22 cellular contexts compared by ENCODE assay signal in genomic region chr10:20369863-20370736, GRCh38.
DNase-seq lines count a peak whose midpoint lies in the region; ATAC-seq and TF ChIP-seq lines count a peak whose summit lies in the region.
"Had no signal": no experiment of that assay in that cellular context is flagged by ENCODE, and none has a peak within 500 bp of the region (broad histone marks: within the 10 kb centered on the region; RNA-seq: fewer than 3 reads in every experiment).

No MANE protein-coding gene starts in this region.

- H3K4me1 ChIP-seq in iPS DF 6.9 (ENCODE audit: control insufficient read depth, insufficient read depth, low read length) = no peaks in the 10 kb centered on the region; the same call in 1 of the 2 replicates
- H3K4me1 ChIP-seq: Caco-2, gastroesophageal sphincter, pancreas, upper lobe of right lung had no signal

- H3K27me3 ChIP-seq in iPS DF 6.9 (ENCODE audit: control insufficient read depth, insufficient read depth, low read length) = no peaks in the 10 kb centered on the region
- H3K27me3 ChIP-seq: gastroesophageal sphincter, pancreas, upper lobe of right lung had no signal

- no peak overlapping the region; the same call in 1 of the 2 replicates for H3K4me3 ChIP-seq in iPS DF 6.9 (ENCODE audit: low read length)
- H3K4me3 ChIP-seq: gastroesophageal sphincter, pancreas, upper lobe of right lung had no signal

- H3K9me3 Mint-ChIP-seq in progenitor cell of endocrine pancreas (ENCODE audit: low read depth) = peaks cover 38% of the 10 kb centered on the region

- no peaks in the 10 kb centered on the region for H3K27me3 Mint-ChIP-seq in progenitor cell of endocrine pancreas

- H3K36me3 Mint-ChIP-seq in progenitor cell of endocrine pancreas (ENCODE audit: insufficient read depth) = no peaks in the 10 kb centered on the region

- no peak for TF ChIP-seq CTCF in progenitor cell of endocrine pancreas (IDR thresholded peaks at IDR 0.05; ENCODE audit: unreplicated experiment)

- no peaks in the 10 kb centered on the region for H3K9me3 ChIP-seq in iPS DF 6.9 (ENCODE audit: control insufficient read depth, insufficient read depth, low read length)
- H3K9me3 ChIP-seq: Caco-2, gastroesophageal sphincter, pancreas, upper lobe of right lung had no signal

- CTCF ChIA-PET in HEK293T (lab: Yijun Ruan, JAX) = no interaction called here

- ATAC-seq in HG03460 (IDR thresholded peaks at IDR 0.05; ENCODE audit: unreplicated experiment) = no peak
- ATAC-seq: gastroesophageal sphincter; HCT116; naive thymus-derived CD4-positive, alpha-beta T cell; pancreas; stimulated activated naive CD8-positive, alpha-beta T cell treated with anti-CD3 and anti-CD28 coated beads, Interleukin-15, Interleukin-2, amounts not matched to agents 100 U/mL and 50 U/mL, for 24 hours; upper lobe of right lung had no signal

- peak; percentile 5 for DNase-seq in HT-29 (ENCODE audit: low spot score)
- peak; percentile 25 for DNase-seq in NCI-H748 treated with DMSO at 0.1 percent for 48 hours (lab: John Stamatoyannopoulos, UW)
- peak; percentile 72 for DNase-seq in iPS DF 6.9 (ENCODE audit: low read depth, low spot score)
- no peak for DNase-seq in progenitor cell of endocrine pancreas (ENCODE audit: low spot score, unreplicated experiment)
- DNase-seq in stimulated activated CD4-positive, alpha-beta T cell treated with anti-CD3 and anti-CD28 coated beads, Interleukin-15, amount 100 ng/mL, for 24 hours = no peak
- DNase-seq in HEK293T (ENCODE audit: extremely low spot score) = no peak
- DNase-seq: activated CD4-positive, alpha-beta T cell treated with anti-CD3 and anti-CD28 coated beads, Interleukin-2, amount 50 U/mL, for 1 hour; activated CD8-positive, alpha-beta memory T cell treated with anti-CD3 and anti-CD28 coated beads, Interleukin-2, amount 50 U/mL, for 4 hours; activated effector memory CD4-positive, alpha-beta T cell treated with Interleukin-2 at 50 U/mL for 16 hours; Caco-2; GDM1; kidney; MV-4-11; naive thymus-derived CD4-positive, alpha-beta T cell; NCI-H2029 treated with DMSO at 0.1 percent for 48 hours; pancreas; SIG-M5; stimulated activated naive CD8-positive, alpha-beta T cell treated with anti-CD3 and anti-CD28 coated beads, Interleukin-15, Interleukin-2, amounts not matched to agents 100 U/mL and 50 U/mL, for 24 hours; upper lobe of right lung had no signal

- peaks cover 6% of the 10 kb centered on the region for H3K4me1 Mint-ChIP-seq in progenitor cell of endocrine pancreas (ENCODE audit: low read depth)

- H3K36me3 ChIP-seq in iPS DF 6.9 (ENCODE audit: control insufficient read depth, insufficient read depth, low read length) = no peaks in the 10 kb centered on the region
- H3K36me3 ChIP-seq: gastroesophageal sphincter, pancreas, upper lobe of right lung had no signal

- no peak overlapping the region for H3K4me3 Mint-ChIP-seq in progenitor cell of endocrine pancreas (ENCODE audit: low read depth)
- H3K4me3 Mint-ChIP-seq: naive thymus-derived CD4-positive, alpha-beta T cell had no signal

- WGBS in iPS DF 6.9 (ENCODE audit: insufficient coverage, insufficient read length) = no CpG with 5 or more reads among the region's 9 CpGs

- peak overlapping the region; percentile 70 for H3K27ac Mint-ChIP-seq in progenitor cell of endocrine pancreas
- H3K27ac Mint-ChIP-seq: naive thymus-derived CD4-positive, alpha-beta T cell had no signal

- H3K27ac ChIP-seq in iPS DF 6.9 (ENCODE audit: low read length) = peak overlapping the region; percentile 71
- H3K27ac ChIP-seq: gastroesophageal sphincter, pancreas, upper lobe of right lung had no signal

- POLR2A ChIA-PET in HEK293T (lab: Yijun Ruan, JAX) = no interaction called here

TF ChIP-seq in HEK293T, 16 proteins besides CTCF, POLR2A, EP300 and RAD21:
- no peak for TF ChIP-seq ARNT (IDR thresholded peaks at IDR 0.05)
- no peak for TF ChIP-seq TARDBP (IDR thresholded peaks at IDR 0.05)
- no peak for TF ChIP-seq LEF1 (IDR thresholded peaks at IDR 0.05; ENCODE audit: borderline replicate concordance)
- no peak for TF ChIP-seq SUZ12 (IDR thresholded peaks at IDR 0.05)
- TF ChIP-seq NFRKB (IDR thresholded peaks at IDR 0.05) = no peak
- no peak for TF ChIP-seq PKNOX1 (IDR thresholded peaks at IDR 0.05)
- no peak for TF ChIP-seq FOXK2 (IDR thresholded peaks at IDR 0.05)
- no peak for TF ChIP-seq SP1 (IDR thresholded peaks at IDR 0.05)
- TF ChIP-seq L3MBTL2 (conservative IDR thresholded peaks at IDR 0.05) = no peak
- TF ChIP-seq FOXM1 (IDR thresholded peaks at IDR 0.05; ENCODE audit: borderline replicate concordance) = no peak
- TF ChIP-seq CTBP1 (IDR thresholded peaks at IDR 0.05; ENCODE audit: borderline replicate concordance) = no peak
- no peak for TF ChIP-seq HDGF (IDR thresholded peaks at IDR 0.05; ENCODE audit: borderline replicate concordance)
- no peak for TF ChIP-seq ELF4 (IDR thresholded peaks at IDR 0.05)
- no peak for TF ChIP-seq BHLHE40 (IDR thresholded peaks at IDR 0.05; ENCODE audit: borderline replicate concordance)
- TF ChIP-seq FOXA1 (IDR thresholded peaks at IDR 0.05) = no peak
- no peak for TF ChIP-seq ZNF384 (IDR thresholded peaks at IDR 0.05)

Comparison
In these comparisons a context has a peak if more than half of its experiments do, and no peak if none do; other contexts are left out.
1. DNase-seq: peak in HT-29 (single experiment), NCI-H748 treated with DMSO at 0.1 percent for 48 hours (single experiment) and iPS DF 6.9 (single experiment); none in progenitor cell of endocrine pancreas (single experiment), stimulated activated CD4-positive, alpha-beta T cell treated with anti-CD3 and anti-CD28 coated beads, Interleukin-15, amount 100 ng/mL, for 24 hours (single experiment) and HEK293T (single experiment).